In genomic region chr10:53536322-53536721, GRCh38 we compare ENCODE assay signal across 20 cellular contexts.
"Had no signal": no experiment of that assay in that cellular context is flagged by ENCODE, and none has a peak within 500 bp of the region (broad histone marks: within the 10 kb centered on the region; RNA-seq: fewer than 3 reads in every experiment).

No MANE protein-coding gene starts in this region.

- H3K36me3 ChIP-seq: cardiac muscle cell, heart right ventricle, left lung, neural progenitor cell had no signal

- H3K9me3 ChIP-seq: heart right ventricle, left lung, testis had no signal

- H3K27me3 ChIP-seq: cardiac muscle cell, heart right ventricle, left lung, neural progenitor cell, testis had no signal

- DNase-seq: activated CD4-positive, alpha-beta memory T cell treated with anti-CD3 and anti-CD28 coated beads for 36 hours; activated effector memory CD4-positive, alpha-beta T cell treated with Interleukin-2 at 50 U/mL for 16 hours; activated naive CD4-positive, alpha-beta T cell treated with anti-CD3 and anti-CD28 coated beads for 36 hours; activated T-cell treated with anti-CD3 and anti-CD28 coated beads, Interleukin-2, amount 50 U/mL, for 72 hours; amygdala; cortex of kidney; endodermal cell; heart right ventricle; immature natural killer cell; left lung; naive thymus-derived CD8-positive, alpha-beta T cell; stimulated activated CD4-positive, alpha-beta T cell treated with anti-CD3 and anti-CD28 coated beads, Interleukin-2, amount 100 ng/mL, for 48 hours; stimulated activated naive CD4-positive, alpha-beta T cell; T-cell; testis had no signal

- H3K4me2 ChIP-seq: neural progenitor cell had no signal

- H2AFZ ChIP-seq: neural progenitor cell had no signal

- ATAC-seq: activated T-cell treated with anti-CD3 and anti-CD28 coated beads, Interleukin-2, amount 50 U/mL, for 72 hours; heart right ventricle; left lung; naive thymus-derived CD8-positive, alpha-beta T cell; T-cell; WTC11 had no signal

- H3K27ac ChIP-seq: cardiac muscle cell, epithelial cell of prostate, heart right ventricle, left lung, neural progenitor cell, testis had no signal

- H3K9ac ChIP-seq: neural progenitor cell had no signal

- H3K4me3 ChIP-seq: cardiac muscle cell, heart right ventricle, left lung, lung, neural progenitor cell, testis had no signal

- H3K4me1 ChIP-seq: heart right ventricle, left lung, neural progenitor cell, testis had no signal
